In the genomic region with DNA sequence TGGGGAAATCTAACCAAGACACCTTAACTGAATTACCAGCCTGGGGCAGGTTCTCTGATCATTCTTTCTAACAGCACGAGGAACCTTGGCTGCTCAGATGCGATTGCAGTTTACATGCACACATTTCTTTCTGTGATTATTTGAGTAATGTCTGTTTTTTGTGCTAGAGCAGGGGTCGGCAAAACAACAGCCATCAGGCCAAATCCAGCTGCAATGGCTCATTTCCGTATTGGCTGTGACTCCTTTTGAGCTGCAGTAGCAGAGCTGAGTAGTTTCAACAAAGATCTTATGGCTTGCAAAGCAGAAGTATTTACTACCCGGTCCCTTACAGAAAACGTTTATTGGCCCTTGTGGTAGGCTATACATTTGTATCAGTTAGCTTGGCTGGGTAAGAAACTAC, we compare ENCODE assay signal across 26 cellular contexts.
"Had no signal": no experiment of that assay in that cellular context is flagged by ENCODE, and none has a peak within 500 bp of the region (broad histone marks: within the 10 kb centered on the region; RNA-seq: fewer than 3 reads in every experiment).

No MANE protein-coding gene starts in this region.

- ATAC-seq: activated CD4-positive, alpha-beta T cell treated with anti-CD3 and anti-CD28 coated beads for 36 hours; activated CD4-positive, CD25-positive, alpha-beta regulatory T cell treated with anti-CD3 and anti-CD28 coated beads, Interleukin-2, amount 50 U/mL, for 24 hours; activated CD8-positive, alpha-beta T cell treated with anti-CD3 and anti-CD28 coated beads, Interleukin-2, amount 10 ng/mL, durations not matched to agents 7 days and 5 days; body of pancreas; Panc1; WTC11 had no signal

- H3K27ac ChIP-seq: breast epithelium, SJCRH30 had no signal

- H3K4me3 ChIP-seq: body of pancreas, breast epithelium, SJCRH30 had no signal

- H3K27me3 Mint-ChIP-seq: activated naive CD4-positive, alpha-beta T cell treated with anti-CD3 and anti-CD28 coated beads, Interleukin-2, amount 50 U/mL, for 24 hours had no signal

- H3K9ac ChIP-seq: SK-N-SH had no signal

- H3K27me3 ChIP-seq: body of pancreas, breast epithelium, SJCRH30 had no signal

- H3K4me1 Mint-ChIP-seq: activated CD4-positive, alpha-beta T cell treated with anti-CD3 and anti-CD28 coated beads for 36 hours; activated CD4-positive, alpha-beta T cell treated with anti-CD3 and anti-CD28 coated beads, Interleukin-2, amount 10 ng/mL, durations not matched to agents 7 days and 5 days; activated naive CD4-positive, alpha-beta T cell treated with anti-CD3 and anti-CD28 coated beads, Interleukin-2, amount 50 U/mL, for 24 hours; activated naive CD8-positive, alpha-beta T cell treated with anti-CD3 and anti-CD28 coated beads, Interleukin-2, amount 10 ng/mL, durations not matched to agents 7 days and 5 days had no signal

- H3K9me3 ChIP-seq: body of pancreas, SJCRH30, SK-N-SH had no signal

- H3K27ac Mint-ChIP-seq: activated CD4-positive, alpha-beta T cell treated with anti-CD3 and anti-CD28 coated beads for 36 hours; activated CD4-positive, alpha-beta T cell treated with anti-CD3 and anti-CD28 coated beads, Interleukin-2, amount 10 ng/mL, durations not matched to agents 7 days and 5 days; activated CD8-positive, alpha-beta T cell treated with anti-CD3 and anti-CD28 coated beads, Interleukin-2, amount 10 ng/mL, durations not matched to agents 7 days and 5 days; activated naive CD4-positive, alpha-beta T cell treated with anti-CD3 and anti-CD28 coated beads, Interleukin-2, amount 50 U/mL, for 24 hours; activated naive CD8-positive, alpha-beta T cell treated with anti-CD3 and anti-CD28 coated beads, Interleukin-2, amount 10 ng/mL, durations not matched to agents 7 days and 5 days; activated T-cell treated with anti-CD3 and anti-CD28 coated beads, Interleukin-2, amount 50 U/mL, for 24 hours; activated T-helper 2 cell treated with anti-CD3 and anti-CD28 coated beads, Interferon-gamma antibody, Interleukin-2, Interleukin-4, amounts not matched to agents 10 μg/mL and 5 μg/mL and 100 μg/mL, durations not matched to agents 14 hours and 24 hours and 36 hours; T-helper 1 cell treated with Interleukin-12 subunit alpha and Interleukin-12 subunit beta and Interleukin-4 antibody, amounts not matched to agents 30 μg/mL and 1 μg/mL, for 36 hours; T-helper 2 cell treated with Interferon-gamma antibody and Interleukin-4, amounts not matched to agents 5 μg/mL and 100 μg/mL, for 36 hours; WTC11 had no signal

- H3K4me1 ChIP-seq: breast epithelium, SJCRH30 had no signal

- H3K4me2 ChIP-seq: SK-N-SH had no signal

- H3K36me3 ChIP-seq: breast epithelium, SJCRH30 had no signal

- H3K9me3 Mint-ChIP-seq: activated naive CD4-positive, alpha-beta T cell treated with anti-CD3 and anti-CD28 coated beads, Interleukin-2, amount 50 U/mL, for 24 hours; activated naive CD8-positive, alpha-beta T cell treated with anti-CD3 and anti-CD28 coated beads, Interleukin-2, amount 10 ng/mL, durations not matched to agents 7 days and 5 days; activated T-cell treated with anti-CD3 and anti-CD28 coated beads, Interleukin-2, amount 50 U/mL, for 24 hours; activated T-helper 2 cell treated with anti-CD3 and anti-CD28 coated beads, Interferon-gamma antibody, Interleukin-2, Interleukin-4, amounts not matched to agents 10 μg/mL and 5 μg/mL and 100 μg/mL, durations not matched to agents 14 hours and 24 hours and 36 hours; T-helper 1 cell treated with Interleukin-12 subunit alpha and Interleukin-12 subunit beta and Interleukin-4 antibody, amounts not matched to agents 30 μg/mL and 1 μg/mL, for 36 hours; T-helper 2 cell treated with Interferon-gamma antibody and Interleukin-4, amounts not matched to agents 5 μg/mL and 100 μg/mL, for 36 hours had no signal

- DNase-seq: activated CD4-positive, alpha-beta T cell treated with anti-CD3 and anti-CD28 coated beads for 36 hours; activated CD4-positive, alpha-beta T cell treated with anti-CD3 and anti-CD28 coated beads, Interleukin-2, amount 10 ng/mL, durations not matched to agents 7 days and 5 days; activated CD4-positive, alpha-beta T cell treated with anti-CD3 and anti-CD28 coated beads, Interleukin-2, amount 50 U/mL, for 48 hours; activated CD8-positive, alpha-beta T cell treated with anti-CD3 and anti-CD28 coated beads, Interleukin-2, amount 10 ng/mL, durations not matched to agents 7 days and 5 days; activated gamma-delta T cell; activated naive CD4-positive, alpha-beta T cell treated with Interleukin-2 at 50 U/mL for 16 hours; activated naive CD8-positive, alpha-beta T cell treated with anti-CD3 and anti-CD28 coated beads, Interleukin-2, amount 10 ng/mL, durations not matched to agents 7 days and 5 days; activated T-cell treated with anti-CD3 and anti-CD28 coated beads, Interleukin-2, amount 50 U/mL, for 24 hours; body of pancreas; NCI-H1105; NCI-H1417 treated with DMSO at 0.1 percent for 48 hours; NCI-H187 treated with DMSO at 0.1 percent for 48 hours; NCI-H2081; NCI-H226; NCI-H524; SHP77; SJCRH30; SK-N-SH had no signal

- H3K36me3 Mint-ChIP-seq: activated naive CD4-positive, alpha-beta T cell treated with anti-CD3 and anti-CD28 coated beads, Interleukin-2, amount 50 U/mL, for 24 hours; activated naive CD8-positive, alpha-beta T cell treated with anti-CD3 and anti-CD28 coated beads, Interleukin-2, amount 10 ng/mL, durations not matched to agents 7 days and 5 days; WTC11 had no signal

- H3K4me3 Mint-ChIP-seq: activated CD4-positive, alpha-beta T cell treated with anti-CD3 and anti-CD28 coated beads for 36 hours; activated CD4-positive, alpha-beta T cell treated with anti-CD3 and anti-CD28 coated beads, Interleukin-2, amount 10 ng/mL, durations not matched to agents 7 days and 5 days; activated CD8-positive, alpha-beta T cell treated with anti-CD3 and anti-CD28 coated beads, Interleukin-2, amount 10 ng/mL, durations not matched to agents 7 days and 5 days; activated naive CD4-positive, alpha-beta T cell treated with anti-CD3 and anti-CD28 coated beads, Interleukin-2, amount 50 U/mL, for 24 hours; activated naive CD8-positive, alpha-beta T cell treated with anti-CD3 and anti-CD28 coated beads, Interleukin-2, amount 10 ng/mL, durations not matched to agents 7 days and 5 days; activated T-cell treated with anti-CD3 and anti-CD28 coated beads, Interleukin-2, amount 50 U/mL, for 24 hours; T-helper 1 cell treated with Interleukin-12 subunit alpha and Interleukin-12 subunit beta and Interleukin-4 antibody, amounts not matched to agents 30 μg/mL and 1 μg/mL, for 36 hours; T-helper 2 cell treated with Interferon-gamma antibody and Interleukin-4, amounts not matched to agents 5 μg/mL and 100 μg/mL, for 36 hours; WTC11 had no signal
